ENCODE assay signal across 24 cellular contexts in the genomic region with DNA sequence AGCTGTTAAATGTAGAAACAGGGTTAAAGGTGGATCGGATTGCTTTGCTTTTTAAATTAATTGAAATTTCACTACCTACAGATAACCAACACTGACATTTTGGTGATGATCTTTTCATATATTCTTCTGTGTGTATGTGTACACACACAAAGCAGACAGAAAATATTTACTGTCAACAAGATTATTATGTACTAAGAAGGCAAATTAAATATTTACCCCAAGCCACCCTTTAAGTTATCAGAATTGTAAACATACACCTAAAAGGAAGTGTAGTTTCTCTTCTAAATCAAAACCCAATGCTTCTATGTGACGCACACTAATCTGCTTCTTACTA.
DNase-seq lines count a peak whose midpoint lies in the region; ATAC-seq, FAIRE-seq and TF ChIP-seq lines count a peak whose summit lies in the region.
"Had no signal": no experiment of that assay in that cellular context is flagged by ENCODE, and none has a peak within 500 bp of the region (broad histone marks: within the 10 kb centered on the region; RNA-seq: fewer than 3 reads in every experiment).

No MANE protein-coding gene starts in this region.

- H3K4me3 ChIP-seq in LNCaP clone FGC (ENCODE audit: low read depth, low read length) (peak overlapping the region; percentile 45), esophagus squamous epithelium (no peak overlapping the region), pancreas (no peak overlapping the region), vagina (no peak overlapping the region)

- no peaks in the 10 kb centered on the region for H3K36me3 Mint-ChIP-seq in activated CD4-positive, alpha-beta T cell treated with anti-CD3 and anti-CD28 coated beads, Interleukin-2, amount 10 ng/mL, durations not matched to agents 7 days and 5 days (ENCODE audit: low read depth)
- H3K36me3 Mint-ChIP-seq: CD8-positive, alpha-beta memory T cell had no signal

- peak overlapping the region; percentile 83 to 94 (median 88) for H3K27ac ChIP-seq in esophagus squamous epithelium
- peak overlapping the region; percentile 84 to 92 (median 88) for H3K27ac ChIP-seq in pancreas
- peak overlapping the region; percentile 65 for H3K27ac ChIP-seq in vagina

- H3K4me1 Mint-ChIP-seq in activated CD4-positive, alpha-beta T cell treated with anti-CD3 and anti-CD28 coated beads, Interleukin-2, amount 10 ng/mL, durations not matched to agents 7 days and 5 days, result no peaks in the 10 kb centered on the region
- H3K4me1 Mint-ChIP-seq: CD8-positive, alpha-beta memory T cell; central memory CD8-positive, alpha-beta T cell; nephron progenitor cell had no signal

- no peaks in the 10 kb centered on the region for H3K9me3 ChIP-seq in esophagus squamous epithelium
- H3K9me3 ChIP-seq in pancreas, result no peaks in the 10 kb centered on the region
- no peaks in the 10 kb centered on the region for H3K9me3 ChIP-seq in vagina

- FAIRE-seq in pancreas (lab: Jason Lieb, UNC), result no peak
- FAIRE-seq: frontal cortex, H54, HTR-8/SVneo had no signal

- TF ChIP-seq POLR2A in esophagus squamous epithelium (IDR thresholded peaks at IDR 0.05), result no peak
- TF ChIP-seq POLR2A in vagina (IDR thresholded peaks at IDR 0.05), result no peak

- ATAC-seq in pancreas, result peak in 2 of 4 donors; percentile 1 to 2
- ATAC-seq in HG02870 (IDR thresholded peaks at IDR 0.05; ENCODE audit: unreplicated experiment), result no peak
- ATAC-seq: activated CD4-positive, CD25-positive, alpha-beta regulatory T cell treated with anti-CD3 and anti-CD28 coated beads, Interleukin-2, amount 50 U/mL, for 24 hours had no signal

- WGBS in esophagus squamous epithelium, 2 donors, result 16 to 18% methylated on average over 2 of the region's 2 CpGs
- 7 to 9% methylated on average over 2 of the region's 2 CpGs for WGBS in pancreas, 2 donors

- no peaks in the 10 kb centered on the region for H3K27me3 ChIP-seq in esophagus squamous epithelium
- H3K27me3 ChIP-seq in pancreas, result no peaks in the 10 kb centered on the region
- H3K27me3 ChIP-seq in vagina, result no peaks in the 10 kb centered on the region

- H3K27ac Mint-ChIP-seq in activated CD4-positive, alpha-beta T cell treated with anti-CD3 and anti-CD28 coated beads, Interleukin-2, amount 10 ng/mL, durations not matched to agents 7 days and 5 days, result no peak overlapping the region
- H3K27ac Mint-ChIP-seq: activated naive CD4-positive, alpha-beta T cell treated with anti-CD3 and anti-CD28 coated beads for 36 hours; CD8-positive, alpha-beta memory T cell; nephron progenitor cell had no signal

- intact Hi-C loops in esophagus squamous epithelium (cut with DNase I) (no loop called here), pancreas (cut with DNase I) (loop anchor here in 1 of 3 donors (10.0 kb wide), 1 partner anchor 93 kb away; no protein-coding TSS in a partner anchor), vagina (cut with DNase I) (no loop called here)

- POLR2A ChIA-PET in activated CD4-positive, alpha-beta T cell treated with anti-CD3 and anti-CD28 coated beads, Interleukin-2, amount 10 ng/mL, durations not matched to agents 7 days and 5 days (lab: Charles Lee), result interaction anchor here (0.5 kb wide), 1 partner anchor 236 kb away, joined by 4 read pairs; no protein-coding TSS in a partner anchor

- H3K36me3 ChIP-seq in esophagus squamous epithelium (no peaks in the 10 kb centered on the region), pancreas (no peaks in the 10 kb centered on the region), vagina (no peaks in the 10 kb centered on the region)

- peaks cover 4% of the 10 kb centered on the region for H3K27me3 Mint-ChIP-seq in activated CD4-positive, alpha-beta T cell treated with anti-CD3 and anti-CD28 coated beads, Interleukin-2, amount 10 ng/mL, durations not matched to agents 7 days and 5 days

- CTCF ChIA-PET in activated CD4-positive, alpha-beta T cell treated with anti-CD3 and anti-CD28 coated beads, Interleukin-2, amount 10 ng/mL, durations not matched to agents 7 days and 5 days (lab: Charles Lee), result no interaction called here

- H3K4me1 ChIP-seq in esophagus squamous epithelium (peaks cover 13 to 71% (median 21%) of the 10 kb centered on the region in 3 donors), pancreas (peaks cover 42 to 61% (median 59%) of the 10 kb centered on the region in 3 donors), vagina (peaks cover 46% of the 10 kb centered on the region)

- no peak for TF ChIP-seq CTCF in LNCaP clone FGC (IDR thresholded peaks at IDR 0.05; ENCODE audit: control insufficient read depth, extremely low read depth, insufficient read depth)
- TF ChIP-seq CTCF in esophagus squamous epithelium (IDR thresholded peaks at IDR 0.05), result no peak
- TF ChIP-seq CTCF in pancreas (IDR thresholded peaks at IDR 0.05), result no peak
- no peak for TF ChIP-seq CTCF in vagina (IDR thresholded peaks at IDR 0.05)

- DNase-seq in LNCaP clone FGC (ENCODE audit: low read depth), result peak; percentile 73
- DNase-seq in esophagus squamous epithelium (lab: John Stamatoyannopoulos, UW), result no peak
- DNase-seq in pancreas, result no peak
- no peak for DNase-seq in vagina (ENCODE audit: extremely low spot score in 2 of 2)
- no peak for DNase-seq in activated CD4-positive, alpha-beta T cell treated with anti-CD3 and anti-CD28 coated beads, Interleukin-2, amount 10 ng/mL, durations not matched to agents 7 days and 5 days
- no peak for DNase-seq in mesenteric fat pad (ENCODE audit: low spot score)
- DNase-seq: activated CD8-positive, alpha-beta memory T cell treated with anti-CD3 and anti-CD28 coated beads for 24 hours; activated naive CD4-positive, alpha-beta T cell treated with anti-CD3 and anti-CD28 coated beads for 36 hours; activated T-cell treated with anti-CD3 and anti-CD28 coated beads, Interleukin-2, amount 50 U/mL, for 48 hours; anterior cingulate cortex; CD8-positive, alpha-beta memory T cell; erythroblast; kidney glomerular epithelial cell; NCI-H2107; NCI-H524; nephron progenitor cell; stimulated activated CD4-positive, alpha-beta T cell treated with anti-CD3 and anti-CD28 coated beads, Interleukin-2, amount 100 ng/mL, for 48 hours; T1000 had no signal

- no peak overlapping the region for H3K4me3 Mint-ChIP-seq in activated CD4-positive, alpha-beta T cell treated with anti-CD3 and anti-CD28 coated beads, Interleukin-2, amount 10 ng/mL, durations not matched to agents 7 days and 5 days
- H3K4me3 Mint-ChIP-seq: activated naive CD4-positive, alpha-beta T cell treated with anti-CD3 and anti-CD28 coated beads for 36 hours; CD8-positive, alpha-beta memory T cell; central memory CD8-positive, alpha-beta T cell; nephron progenitor cell had no signal

- no peaks in the 10 kb centered on the region for H3K9me3 Mint-ChIP-seq in activated CD4-positive, alpha-beta T cell treated with anti-CD3 and anti-CD28 coated beads, Interleukin-2, amount 10 ng/mL, durations not matched to agents 7 days and 5 days
- H3K9me3 Mint-ChIP-seq: activated naive CD4-positive, alpha-beta T cell treated with anti-CD3 and anti-CD28 coated beads for 36 hours; CD8-positive, alpha-beta memory T cell; central memory CD8-positive, alpha-beta T cell; nephron progenitor cell had no signal
